2 cellular contexts compared by ENCODE assay signal in the genomic region with DNA sequence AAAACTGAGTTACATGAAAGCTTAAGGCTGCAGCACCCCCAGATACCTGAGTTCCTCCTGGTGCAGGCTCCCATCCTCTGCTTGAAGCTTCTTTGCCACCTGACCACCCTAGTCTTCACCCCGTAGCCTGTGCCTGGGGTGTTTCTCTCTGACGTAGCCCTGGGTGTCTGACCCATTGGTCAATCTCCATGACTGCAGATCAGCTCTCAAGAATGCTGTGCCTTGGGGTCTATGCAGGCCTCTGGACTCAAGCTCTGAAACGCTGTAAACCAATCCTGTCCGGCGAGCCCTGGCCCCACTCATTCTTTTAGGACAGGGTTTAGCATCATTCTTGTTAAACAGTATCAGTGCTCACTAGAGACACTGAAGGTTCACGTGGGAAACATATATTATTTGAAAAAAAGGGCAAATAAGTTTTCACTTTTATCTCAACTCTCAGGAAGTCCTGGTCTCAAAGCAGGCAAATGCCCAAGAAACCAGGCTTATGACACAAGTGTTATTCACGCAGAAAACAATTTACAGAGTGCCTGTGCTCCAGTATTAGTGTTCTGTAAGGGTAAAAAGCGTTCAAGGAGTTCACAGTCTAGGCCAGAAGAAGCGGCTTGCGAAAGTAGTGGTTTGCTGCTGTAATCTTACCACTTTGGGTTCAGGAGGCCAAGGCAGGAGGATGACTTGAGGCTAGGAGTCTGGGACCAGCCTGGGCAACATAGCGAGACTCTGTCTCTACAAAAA.
TF ChIP-seq lines count a peak whose summit lies in the region.

No MANE protein-coding gene starts in this region.

TF ChIP-seq in K562, 482 proteins besides CTCF, POLR2A, EP300 and RAD21:
- no peak for TF ChIP-seq ZNF589 (CRISPR knock-in tag; IDR thresholded peaks at IDR 0.05; ENCODE audit: low read depth)
- TF ChIP-seq, protein P1, sequence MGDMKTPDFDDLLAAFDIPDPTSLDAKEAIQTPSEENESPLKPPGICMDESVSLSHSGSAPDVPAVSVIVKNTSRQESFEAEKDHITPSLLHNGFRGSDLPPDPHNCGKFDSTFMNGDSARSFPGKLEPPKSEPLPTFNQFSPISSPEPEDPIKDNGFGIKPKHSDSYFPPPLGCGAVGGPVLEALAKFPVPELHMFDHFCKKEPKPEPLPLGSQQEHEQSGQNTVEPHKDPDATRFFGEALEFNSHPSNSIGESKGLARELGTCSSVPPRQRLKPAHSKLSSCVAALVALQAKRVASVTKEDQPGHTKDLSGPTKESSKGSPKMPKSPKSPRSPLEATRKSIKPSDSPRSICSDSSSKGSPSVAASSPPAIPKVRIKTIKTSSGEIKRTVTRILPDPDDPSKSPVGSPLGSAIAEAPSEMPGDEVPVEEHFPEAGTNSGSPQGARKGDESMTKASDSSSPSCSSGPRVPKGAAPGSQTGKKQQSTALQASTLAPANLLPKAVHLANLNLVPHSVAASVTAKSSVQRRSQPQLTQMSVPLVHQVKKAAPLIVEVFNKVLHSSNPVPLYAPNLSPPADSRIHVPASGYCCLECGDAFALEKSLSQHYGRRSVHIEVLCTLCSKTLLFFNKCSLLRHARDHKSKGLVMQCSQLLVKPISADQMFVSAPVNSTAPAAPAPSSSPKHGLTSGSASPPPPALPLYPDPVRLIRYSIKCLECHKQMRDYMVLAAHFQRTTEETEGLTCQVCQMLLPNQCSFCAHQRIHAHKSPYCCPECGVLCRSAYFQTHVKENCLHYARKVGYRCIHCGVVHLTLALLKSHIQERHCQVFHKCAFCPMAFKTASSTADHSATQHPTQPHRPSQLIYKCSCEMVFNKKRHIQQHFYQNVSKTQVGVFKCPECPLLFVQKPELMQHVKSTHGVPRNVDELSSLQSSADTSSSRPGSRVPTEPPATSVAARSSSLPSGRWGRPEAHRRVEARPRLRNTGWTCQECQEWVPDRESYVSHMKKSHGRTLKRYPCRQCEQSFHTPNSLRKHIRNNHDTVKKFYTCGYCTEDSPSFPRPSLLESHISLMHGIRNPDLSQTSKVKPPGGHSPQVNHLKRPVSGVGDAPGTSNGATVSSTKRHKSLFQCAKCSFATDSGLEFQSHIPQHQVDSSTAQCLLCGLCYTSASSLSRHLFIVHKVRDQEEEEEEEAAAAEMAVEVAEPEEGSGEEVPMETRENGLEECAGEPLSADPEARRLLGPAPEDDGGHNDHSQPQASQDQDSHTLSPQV (IDR thresholded peaks at IDR 0.05) = no peak
- no peak for TF ChIP-seq KDM1A (IDR thresholded peaks at IDR 0.05)
- TF ChIP-seq POLR2H (tag; IDR thresholded peaks at IDR 0.05; ENCODE audit: low read depth) = no peak
- peak; percentile 53 for TF ChIP-seq ZNF121 (CRISPR knock-in tag; conservative IDR thresholded peaks at IDR 0.05)
- TF ChIP-seq ZNF384 (IDR thresholded peaks at IDR 0.05; ENCODE audit: low read depth, low read length) = no peak
- TF ChIP-seq, protein P2, sequence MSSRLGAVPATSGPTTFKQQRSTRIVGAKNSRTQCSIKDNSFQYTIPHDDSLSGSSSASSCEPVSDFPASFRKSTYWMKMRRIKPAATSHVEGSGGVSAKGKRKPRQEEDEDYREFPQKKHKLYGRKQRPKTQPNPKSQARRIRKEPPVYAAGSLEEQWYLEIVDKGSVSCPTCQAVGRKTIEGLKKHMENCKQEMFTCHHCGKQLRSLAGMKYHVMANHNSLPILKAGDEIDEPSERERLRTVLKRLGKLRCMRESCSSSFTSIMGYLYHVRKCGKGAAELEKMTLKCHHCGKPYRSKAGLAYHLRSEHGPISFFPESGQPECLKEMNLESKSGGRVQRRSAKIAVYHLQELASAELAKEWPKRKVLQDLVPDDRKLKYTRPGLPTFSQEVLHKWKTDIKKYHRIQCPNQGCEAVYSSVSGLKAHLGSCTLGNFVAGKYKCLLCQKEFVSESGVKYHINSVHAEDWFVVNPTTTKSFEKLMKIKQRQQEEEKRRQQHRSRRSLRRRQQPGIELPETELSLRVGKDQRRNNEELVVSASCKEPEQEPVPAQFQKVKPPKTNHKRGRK (tag; IDR thresholded peaks at IDR 0.05) = 0 out of 2 replicates have a peak, but pooled peaks have one; percentile 1
- TF ChIP-seq POLR2G (IDR thresholded peaks at IDR 0.05; ENCODE audit: low read depth, low read length) = no peak
- no peak for TF ChIP-seq FOSL1 (tag; conservative IDR thresholded peaks at IDR 0.05)
- TF ChIP-seq SMAD1 (IDR thresholded peaks at IDR 0.05; ENCODE audit: low read depth, low read length, partially characterized antibody) = no peak

TF ChIP-seq in SK-N-SH, 30 proteins besides CTCF, POLR2A, EP300 and RAD21:
- TF ChIP-seq, protein P3, sequence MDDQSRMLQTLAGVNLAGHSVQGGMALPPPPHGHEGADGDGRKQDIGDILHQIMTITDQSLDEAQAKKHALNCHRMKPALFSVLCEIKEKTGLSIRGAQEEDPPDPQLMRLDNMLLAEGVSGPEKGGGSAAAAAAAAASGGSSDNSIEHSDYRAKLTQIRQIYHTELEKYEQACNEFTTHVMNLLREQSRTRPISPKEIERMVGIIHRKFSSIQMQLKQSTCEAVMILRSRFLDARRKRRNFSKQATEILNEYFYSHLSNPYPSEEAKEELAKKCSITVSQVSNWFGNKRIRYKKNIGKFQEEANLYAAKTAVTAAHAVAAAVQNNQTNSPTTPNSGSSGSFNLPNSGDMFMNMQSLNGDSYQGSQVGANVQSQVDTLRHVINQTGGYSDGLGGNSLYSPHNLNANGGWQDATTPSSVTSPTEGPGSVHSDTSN (IDR thresholded peaks at IDR 0.05) = no peak
- no peak for TF ChIP-seq TEAD4 (IDR thresholded peaks at IDR 0.05; ENCODE audit: borderline replicate concordance, insufficient read depth)
- TF ChIP-seq RFX5 (IDR thresholded peaks at IDR 0.05; ENCODE audit: low read length) = no peak
- TF ChIP-seq MXI1 (IDR thresholded peaks at IDR 0.05; ENCODE audit: low read depth, low read length) = no peak
- no peak for TF ChIP-seq CHD2 (IDR thresholded peaks at IDR 0.05; ENCODE audit: low read length, partially characterized antibody)
- no peak for TF ChIP-seq POLR2AphosphoS5 (IDR thresholded peaks at IDR 0.05; ENCODE audit: low read depth, low read length)
